Comparison of ENCODE assay signal across 8 cellular contexts in the genomic region with DNA sequence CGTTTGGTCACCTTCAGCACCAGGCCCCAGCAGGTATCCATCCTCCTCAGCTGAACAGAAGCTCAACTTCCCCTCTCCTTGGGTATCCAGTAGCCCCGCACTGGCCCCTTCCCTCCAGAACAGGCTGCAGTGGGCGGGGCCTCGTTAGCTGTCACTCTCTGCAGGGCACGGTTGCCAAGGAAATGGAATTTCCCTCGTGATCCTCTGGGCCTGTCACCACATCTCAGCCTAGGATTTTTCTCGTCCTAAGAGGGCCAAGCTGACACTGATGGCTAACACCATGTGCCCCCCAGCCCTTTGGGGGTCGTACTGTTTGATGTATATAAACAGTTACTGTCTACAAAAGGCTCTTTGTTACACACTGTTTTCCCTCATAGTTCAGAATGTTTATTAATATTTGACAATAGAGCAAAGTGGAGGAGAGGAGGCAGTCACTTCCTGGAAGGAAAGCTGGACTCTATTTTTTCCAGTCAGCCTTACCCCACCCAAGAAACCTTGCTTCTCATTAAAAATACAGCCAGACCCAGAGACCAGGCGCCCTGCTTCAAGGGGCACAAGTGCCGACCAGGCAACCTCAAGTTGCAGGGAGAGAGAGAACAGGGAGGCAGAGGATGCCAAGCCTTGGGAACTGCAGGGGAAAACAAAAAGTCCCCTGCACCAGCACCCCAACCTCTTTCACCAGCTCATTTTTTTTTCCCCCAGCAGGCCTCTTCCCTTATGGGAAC. TPM values are rescaled to one million over a fixed set of nuclear protein-coding genes. Genes with fewer than 3 reads are reported as not detected.
A peak's percentile ranks its signal among the peaks of the same experiment; 100 is the strongest.
DNase-seq lines count a peak whose midpoint lies in the region; ATAC-seq and TF ChIP-seq lines count a peak whose summit lies in the region.

No MANE protein-coding gene starts in this region.

- H3K9ac ChIP-seq in SK-N-SH, result no peak overlapping the region

- H3K27me3 ChIP-seq in SK-N-SH (ENCODE audit: insufficient read depth), result no peaks in the 10 kb centered on the region
- H3K27me3 ChIP-seq in left ventricle myocardium inferior (ENCODE audit: low read depth), result no peaks in the 10 kb centered on the region

- no peak overlapping the region for H3K4me2 ChIP-seq in SK-N-SH

- H3K4me3 ChIP-seq in SK-N-SH (ENCODE audit: low read depth in 2 of 2, low read length in 1 of 2) (no peak overlapping the region), left ventricle myocardium inferior (peak overlapping the region; percentile 45)

- no peaks in the 10 kb centered on the region for H4K20me1 ChIP-seq in SK-N-SH (ENCODE audit: insufficient read depth)

- TF ChIP-seq CTCF in SK-N-SH (IDR thresholded peaks at IDR 0.05) (no peak), left ventricle myocardium inferior (IDR thresholded peaks at IDR 0.05; ENCODE audit: borderline replicate concordance) (no peak)

- H3K36me3 ChIP-seq in SK-N-SH (replicated peaks in 1 of 2; ENCODE audit: control insufficient read depth in 1 of 2, insufficient read depth in 2 of 2, low read length in 1 of 2), result no peaks in the 10 kb centered on the region
- no peaks in the 10 kb centered on the region for H3K36me3 ChIP-seq in left ventricle myocardium inferior

- H3F3A ChIP-seq in SK-N-SH (replicated peaks; ENCODE audit: insufficient read depth), result no peaks in the 10 kb centered on the region

- no peaks in the 10 kb centered on the region for H3K9me3 ChIP-seq in SK-N-SH
- no peaks in the 10 kb centered on the region for H3K9me3 ChIP-seq in left ventricle myocardium inferior (replicated peaks)

- DNase-seq in EH (ENCODE audit: low read depth) (peak; percentile 35), H4 (ENCODE audit: low spot score) (peak; percentile 38), SK-N-SH (peak; percentile 80), left ventricle myocardium inferior (peak; percentile 72), renal cortical epithelial cell (ENCODE audit: low read depth) (peak; percentile 15), HuH-7.5 (ENCODE audit: low spot score) (no peak), GOT3 (lab: John Stamatoyannopoulos, UW) (no peak)

- POLR2A ChIA-PET in SK-N-SH (lab: Yijun Ruan, JAX), result interaction anchor here (0.6 kb wide), 1 partner anchor 812 kb away, joined by 3 read pairs; no protein-coding TSS in a partner anchor

- TF ChIP-seq EP300 in SK-N-SH (IDR thresholded peaks at IDR 0.05; ENCODE audit: borderline replicate concordance in 1 of 2, low read depth in 1 of 2, low read length in 1 of 2), result no peak

- H3K79me2 ChIP-seq in SK-N-SH (ENCODE audit: insufficient read depth), result no peaks in the 10 kb centered on the region

- CTCF ChIA-PET in SK-N-SH (lab: Yijun Ruan, JAX), result interaction anchor here (0.7 to 5.1 kb wide), 14 partner anchors 10 to 478 kb away, joined by 3 to 37 read pairs (median 4); no protein-coding TSS in a partner anchor

- TF ChIP-seq RAD21 in SK-N-SH (IDR thresholded peaks at IDR 0.05; ENCODE audit: low read length), result no peak

- no peak overlapping the region for H3K27ac ChIP-seq in SK-N-SH (ENCODE audit: low read depth in 2 of 2, low read length in 1 of 2)
- H3K27ac ChIP-seq in left ventricle myocardium inferior (replicated peaks), result peak overlapping the region; percentile 83

- 32% methylated on average over 8 of the region's 10 CpGs for WGBS in SK-N-SH (ENCODE audit: low lambda C conversion rate)

- peak overlapping the region; percentile 64 for H2AFZ ChIP-seq in SK-N-SH (ENCODE audit: low read depth)

- H3K9me2 ChIP-seq in SK-N-SH, result no peaks in the 10 kb centered on the region

- H3K4me1 ChIP-seq in SK-N-SH (ENCODE audit: control insufficient read depth in 1 of 2, insufficient read depth in 2 of 2, low read depth in 1 of 2, low read length in 1 of 2) (peaks cover 9 to 14% of the 10 kb centered on the region in 2 experiments; a peak in 2 of 4 replicates), left ventricle myocardium inferior (peaks cover 17% of the 10 kb centered on the region)

- no peak for ATAC-seq in GM18498 (IDR thresholded peaks at IDR 0.05; ENCODE audit: unreplicated experiment)

- intact Hi-C loops in left ventricle myocardium inferior (cut with micrococcal nuclease), result no loop called here

TF ChIP-seq in SK-N-SH, 30 proteins besides CTCF, POLR2A, EP300 and RAD21:
- TF ChIP-seq MXI1 (IDR thresholded peaks at IDR 0.05; ENCODE audit: low read depth, low read length), result peak; percentile 41; the same call in 1 of the 2 replicates
- TF ChIP-seq SIN3A (IDR thresholded peaks at IDR 0.05; ENCODE audit: borderline replicate concordance, low read depth, low read length), result no peak
- TF ChIP-seq, protein P1, sequence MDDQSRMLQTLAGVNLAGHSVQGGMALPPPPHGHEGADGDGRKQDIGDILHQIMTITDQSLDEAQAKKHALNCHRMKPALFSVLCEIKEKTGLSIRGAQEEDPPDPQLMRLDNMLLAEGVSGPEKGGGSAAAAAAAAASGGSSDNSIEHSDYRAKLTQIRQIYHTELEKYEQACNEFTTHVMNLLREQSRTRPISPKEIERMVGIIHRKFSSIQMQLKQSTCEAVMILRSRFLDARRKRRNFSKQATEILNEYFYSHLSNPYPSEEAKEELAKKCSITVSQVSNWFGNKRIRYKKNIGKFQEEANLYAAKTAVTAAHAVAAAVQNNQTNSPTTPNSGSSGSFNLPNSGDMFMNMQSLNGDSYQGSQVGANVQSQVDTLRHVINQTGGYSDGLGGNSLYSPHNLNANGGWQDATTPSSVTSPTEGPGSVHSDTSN (IDR thresholded peaks at IDR 0.05), result peak; percentile 62

RNA-seq across cellular contexts. Expression of gene FEZ1, which starts 44.5 kb away (rescaled TPM):
- 1.8 and 2.9 TPM in 2 replicates for total RNA-seq in H4 (2014; rRNA removed; shearing (Covaris generic))
- polyA plus RNA-seq in SK-N-SH (2012; rRNA removed), result 8.3 and 9.7 TPM in 2 replicates
- 8.9 and 9.2 TPM in 2 replicates for polyA plus RNA-seq in SK-N-SH (2012; cell fraction: cytosol; rRNA removed)
- 6.2 and 6.6 TPM in 2 replicates for polyA plus RNA-seq in SK-N-SH (2012; cell fraction: nucleus; rRNA removed)
- total RNA-seq in left ventricle myocardium inferior (29.2 TPM), renal cortical epithelial cell (18.8 and 22.5 TPM in 2 replicates)

Comparison
In these comparisons a context has a peak if more than half of its experiments do, and no peak if none do; other contexts are left out.
1. DNase-seq: peak in EH (single experiment), H4 (single experiment), SK-N-SH (single experiment), left ventricle myocardium inferior (single experiment) and renal cortical epithelial cell (single experiment); none in HuH-7.5 (single experiment) and GOT3 (single experiment).